13 cellular contexts compared by ENCODE assay signal in the genomic region with DNA sequence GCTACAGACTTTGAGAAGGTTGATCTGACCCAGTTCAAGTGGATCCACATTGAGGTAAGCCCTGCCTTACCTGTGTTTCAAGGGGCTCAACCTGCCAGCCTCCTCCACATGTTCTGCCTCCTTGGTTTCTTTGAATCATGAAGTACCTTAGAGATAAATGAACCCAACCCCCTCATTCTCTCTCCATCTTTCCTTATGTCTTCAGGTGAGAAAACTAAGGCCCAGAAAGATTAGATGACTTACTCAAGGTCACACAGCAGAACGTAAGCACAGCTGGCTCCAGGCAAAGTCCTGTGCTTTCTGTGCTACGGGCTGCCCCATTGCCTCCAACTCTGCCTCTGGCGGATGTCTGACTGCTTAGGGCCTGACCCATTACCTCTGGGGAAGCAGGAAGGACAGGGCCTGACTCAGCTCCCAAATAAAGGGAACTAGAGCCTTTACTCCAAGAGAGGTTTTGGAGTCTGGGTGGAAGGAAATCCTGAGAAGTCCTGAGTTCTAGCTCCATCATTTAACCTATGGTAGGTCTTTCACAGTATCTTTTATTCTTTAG. TPM values are rescaled to one million over a fixed set of nuclear protein-coding genes. Genes with fewer than 3 reads are reported as not detected.
DNase-seq lines count a peak whose midpoint lies in the region; ATAC-seq and TF ChIP-seq lines count a peak whose summit lies in the region.
"Had no signal": no experiment of that assay in that cellular context is flagged by ENCODE, and none has a peak within 500 bp of the region (broad histone marks: within the 10 kb centered on the region; RNA-seq: fewer than 3 reads in every experiment).

No MANE protein-coding gene starts in this region.

- DNase-seq in stimulated activated naive CD8-positive, alpha-beta T cell treated with anti-CD3 and anti-CD28 coated beads, Interleukin-15, Interleukin-2, amounts not matched to agents 100 U/mL and 50 U/mL, for 24 hours = no peak
- no peak for DNase-seq in left ventricle myocardium inferior
- no peak for DNase-seq in sigmoid colon
- DNase-seq in kidney glomerular epithelial cell (lab: John Stamatoyannopoulos, UW) = no peak
- DNase-seq in T-helper 2 cell = no peak
- DNase-seq: NCI-H187 treated with DMSO at 0.1 percent for 48 hours had no signal

- no peaks in the 10 kb centered on the region for H3K36me3 Mint-ChIP-seq in stimulated activated naive CD8-positive, alpha-beta T cell treated with anti-CD3 and anti-CD28 coated beads, Interleukin-15, Interleukin-2, amounts not matched to agents 100 ng/mL and 50 ng/mL, for 24 hours (ENCODE audit: low read depth)
- H3K36me3 Mint-ChIP-seq: type B pancreatic cell had no signal

- H3K36me3 ChIP-seq in left ventricle myocardium inferior (peaks cover 5% of the 10 kb centered on the region), sigmoid colon (no peaks in the 10 kb centered on the region)
- H3K36me3 ChIP-seq: cardiac muscle cell, prostate gland had no signal

- TF ChIP-seq POLR2A in sigmoid colon (IDR thresholded peaks at IDR 0.05) = no peak

- H3K27me3 ChIP-seq in left ventricle myocardium inferior (ENCODE audit: low read depth) = no peaks in the 10 kb centered on the region
- H3K27me3 ChIP-seq in sigmoid colon = no peaks in the 10 kb centered on the region
- H3K27me3 ChIP-seq: cardiac muscle cell had no signal

- H3K4me1 ChIP-seq in left ventricle myocardium inferior = peaks cover 12% of the 10 kb centered on the region
- peaks cover 0 to 12% (median 6%) of the 10 kb centered on the region in 4 donors for H3K4me1 ChIP-seq in sigmoid colon

- H3K4me3 ChIP-seq in left ventricle myocardium inferior (no peak overlapping the region), sigmoid colon (no peak overlapping the region)
- H3K4me3 ChIP-seq: cardiac muscle cell, prostate gland had no signal

- H3K4me3 Mint-ChIP-seq in stimulated activated naive CD8-positive, alpha-beta T cell treated with anti-CD3 and anti-CD28 coated beads, Interleukin-15, Interleukin-2, amounts not matched to agents 100 ng/mL and 50 ng/mL, for 24 hours = no peak overlapping the region

- H3K27me3 Mint-ChIP-seq in stimulated activated naive CD8-positive, alpha-beta T cell treated with anti-CD3 and anti-CD28 coated beads, Interleukin-15, Interleukin-2, amounts not matched to agents 100 ng/mL and 50 ng/mL, for 24 hours = no peaks in the 10 kb centered on the region

- ATAC-seq in stimulated activated naive CD8-positive, alpha-beta T cell treated with anti-CD3 and anti-CD28 coated beads, Interleukin-15, Interleukin-2, amounts not matched to agents 100 U/mL and 50 U/mL, for 24 hours = no peak

- H3K4me1 Mint-ChIP-seq in stimulated activated naive CD8-positive, alpha-beta T cell treated with anti-CD3 and anti-CD28 coated beads, Interleukin-15, Interleukin-2, amounts not matched to agents 100 ng/mL and 50 ng/mL, for 24 hours (ENCODE audit: low read depth) = peaks cover 10% of the 10 kb centered on the region

- peak overlapping the region; percentile 0 for H3K27ac Mint-ChIP-seq in stimulated activated naive CD8-positive, alpha-beta T cell treated with anti-CD3 and anti-CD28 coated beads, Interleukin-15, Interleukin-2, amounts not matched to agents 100 ng/mL and 50 ng/mL, for 24 hours
- H3K27ac Mint-ChIP-seq: type B pancreatic cell had no signal

- TF ChIP-seq CTCF in left ventricle myocardium inferior (IDR thresholded peaks at IDR 0.05; ENCODE audit: borderline replicate concordance) = no peak
- no peak for TF ChIP-seq CTCF in sigmoid colon (IDR thresholded peaks at IDR 0.05)

- 80 to 81% methylated on average over 3 of the region's 3 CpGs for WGBS in sigmoid colon, 2 donors

- TF ChIP-seq EP300 in sigmoid colon (IDR thresholded peaks at IDR 0.05) = no peak

- no peaks in the 10 kb centered on the region for H3K9me3 ChIP-seq in left ventricle myocardium inferior (replicated peaks)
- H3K9me3 ChIP-seq in sigmoid colon = no peaks in the 10 kb centered on the region
- H3K9me3 ChIP-seq: HAP-1, prostate gland had no signal

- H3K27ac ChIP-seq in left ventricle myocardium inferior (replicated peaks) = peak overlapping the region; percentile 75
- peak overlapping the region in 1 of 4 donors; percentile 25 for H3K27ac ChIP-seq in sigmoid colon
- H3K27ac ChIP-seq: prostate gland, RWPE1 had no signal

- intact Hi-C loops in left ventricle myocardium inferior (cut with micrococcal nuclease) = loop anchor here (10.0 kb wide), 2 partner anchors 118 to 198 kb away; a partner anchor contains a TSS
- intact Hi-C loops in sigmoid colon (cut with DNase I) = no loop called here

- H3K9me3 Mint-ChIP-seq in stimulated activated naive CD8-positive, alpha-beta T cell treated with anti-CD3 and anti-CD28 coated beads, Interleukin-15, Interleukin-2, amounts not matched to agents 100 ng/mL and 50 ng/mL, for 24 hours = no peaks in the 10 kb centered on the region
- H3K9me3 Mint-ChIP-seq: type B pancreatic cell had no signal

RNA-seq across cellular contexts. Expression of a gene that starts 10.3 kb away (rescaled TPM):
- total RNA-seq in left ventricle myocardium inferior = 2.9 TPM
- 1 to 10 TPM; 1.6 to 5.3 (median 3.8) TPM for total RNA-seq in sigmoid colon
- polyA plus RNA-seq in sigmoid colon = 10 to 100 TPM in 1 of 3 donors, 1 to 10 TPM in 2; 2.4 to 12.7 (median 6.7) TPM

RNA-seq across cellular contexts. Expression of a gene that starts 18.4 kb away (rescaled TPM):
- total RNA-seq in left ventricle myocardium inferior = 18.4 TPM
- total RNA-seq in sigmoid colon = 100 to 1,000 TPM; 156 to 350 (median 279) TPM
- polyA plus RNA-seq in sigmoid colon = 10 to 100 TPM in 1 of 3 donors, 1 to 10 TPM in 2; 4.8 to 50.9 (median 5.3) TPM

RNA-seq across cellular contexts. Expression of a gene that starts 22.1 kb away (rescaled TPM):
- total RNA-seq in left ventricle myocardium inferior (0.80 TPM), sigmoid colon (1 to 10 TPM in 2 of 4 donors, under 1 TPM in 2; 0.68 to 1.4 (median 0.97) TPM)
- polyA plus RNA-seq in sigmoid colon = 1 to 10 TPM in 1 of 3 donors, not detected in 2; 2.6 TPM

RNA-seq across cellular contexts. Expression of a gene that starts 25.4 kb away (rescaled TPM):
- total RNA-seq in left ventricle myocardium inferior (354 TPM), sigmoid colon (100 to 1,000 TPM; 244 to 428 (median 382) TPM)
- polyA plus RNA-seq in sigmoid colon = 100 to 1,000 TPM; 366 to 688 (median 635) TPM

RNA-seq across cellular contexts. Expression of a gene that starts 26.8 kb away (rescaled TPM):
- total RNA-seq in left ventricle myocardium inferior (3.5 TPM), sigmoid colon (not detected)
- polyA plus RNA-seq in sigmoid colon = under 1 TPM in 1 of 3 donors, not detected in 2; 0.15 TPM
- polyA plus RNA-seq: keratinocyte had no signal
